In genomic region chr11:29173660-29174062, GRCh38 we compare ENCODE assay signal across 14 cellular contexts.
DNase-seq lines count a peak whose midpoint lies in the region; ATAC-seq and TF ChIP-seq lines count a peak whose summit lies in the region.
"Had no signal": no experiment of that assay in that cellular context is flagged by ENCODE, and none has a peak within 500 bp of the region (broad histone marks: within the 10 kb centered on the region; RNA-seq: fewer than 3 reads in every experiment).

No MANE protein-coding gene starts in this region.

- no peak overlapping the region for H3K4me3 ChIP-seq in choroid plexus epithelial cell (ENCODE audit: low read depth, low read length)
- H3K4me3 ChIP-seq in mesodermal cell (ENCODE audit: extremely low read depth, insufficient read depth, low read length, poor library complexity, severe bottlenecking): no peak overlapping the region
- H3K4me3 ChIP-seq: ascending aorta had no signal

- H3K9me3 ChIP-seq in mesodermal cell (ENCODE audit: control insufficient read depth, low read length): no peaks in the 10 kb centered on the region
- H3K9me3 ChIP-seq: ascending aorta had no signal

- WGBS in mesodermal cell (ENCODE audit: insufficient coverage in 2 of 2), 2 experiments: no CpG with 5 or more reads among the region's 1 CpG

- intact Hi-C loops in natural killer cell (cut with micrococcal nuclease): no loop called here

- DNase-seq in AG08395 (ENCODE audit: low spot score): peak; percentile 37
- peak; percentile 68 for DNase-seq in LHCN-M2 (ENCODE audit: low read depth)
- DNase-seq in choroid plexus epithelial cell (ENCODE audit: low read depth): peak; percentile 92
- no peak for DNase-seq in natural killer cell
- no peak for DNase-seq in activated naive CD4-positive, alpha-beta T cell treated with anti-CD3 and anti-CD28 coated beads, Interleukin-2, amount 50 U/mL, for 16 hours
- DNase-seq in DMS 273 treated with DMSO at 0.1 percent for 48 hours (lab: John Stamatoyannopoulos, UW): no peak
- no peak for DNase-seq in OCI-M2 (lab: John Stamatoyannopoulos, UW; ENCODE audit: unreplicated experiment)
- DNase-seq: NCI-H1092 treated with DMSO at 0.1 percent for 48 hours, NCI-H526 treated with DMSO at 0.1 percent for 48 hours, small intestine had no signal

- H3K27ac Mint-ChIP-seq in natural killer cell: no peak overlapping the region
- H3K27ac Mint-ChIP-seq: WTC11 had no signal

- TF ChIP-seq CTCF in choroid plexus epithelial cell (conservative IDR thresholded peaks at IDR 0.05; ENCODE audit: low read depth, low read length) (no peak), natural killer cell (IDR thresholded peaks at IDR 0.05) (no peak)

- ATAC-seq in natural killer cell: no peak
- ATAC-seq: WTC11 had no signal

- H3K36me3 ChIP-seq in mesodermal cell (ENCODE audit: control insufficient read depth, insufficient read depth, low read length): no peaks in the 10 kb centered on the region
- H3K36me3 ChIP-seq: ascending aorta had no signal

- peaks cover 14% of the 10 kb centered on the region for H3K4me1 ChIP-seq in mesodermal cell (ENCODE audit: control insufficient read depth, insufficient read depth, low read length, poor library complexity, severe bottlenecking)
- H3K4me1 ChIP-seq: ascending aorta had no signal

- peak overlapping the region; percentile 73 for H3K27ac ChIP-seq in mesodermal cell (ENCODE audit: low read depth, low read length, severe bottlenecking)
- H3K27ac ChIP-seq: ascending aorta, C4-2B had no signal

- no peak overlapping the region for H3K4me3 Mint-ChIP-seq in natural killer cell
- H3K4me3 Mint-ChIP-seq: WTC11 had no signal

- peaks cover 9 to 18% of the 10 kb centered on the region in 2 donors for H3K9me3 Mint-ChIP-seq in natural killer cell
- H3K9me3 Mint-ChIP-seq: WTC11 had no signal

- H3K4me1 Mint-ChIP-seq in natural killer cell: no peaks in the 10 kb centered on the region
- H3K4me1 Mint-ChIP-seq: WTC11 had no signal

- H3K27me3 Mint-ChIP-seq in natural killer cell (ENCODE audit: low read depth in 2 of 2): no peaks in the 10 kb centered on the region

- no peaks in the 10 kb centered on the region for H3K36me3 Mint-ChIP-seq in natural killer cell
- H3K36me3 Mint-ChIP-seq: WTC11 had no signal

Comparison
In these comparisons a context has a peak if more than half of its experiments do, and no peak if none do; other contexts are left out.
1. DNase-seq: peak in AG08395 (single experiment), LHCN-M2 (single experiment) and choroid plexus epithelial cell (single experiment); none in natural killer cell (single experiment), activated naive CD4-positive, alpha-beta T cell treated with anti-CD3 and anti-CD28 coated beads, Interleukin-2, amount 50 U/mL, for 16 hours (single experiment), DMS 273 treated with DMSO at 0.1 percent for 48 hours (single experiment) and OCI-M2 (single experiment).